ENCODE assay signal across 1 cellular context in the genomic region with DNA sequence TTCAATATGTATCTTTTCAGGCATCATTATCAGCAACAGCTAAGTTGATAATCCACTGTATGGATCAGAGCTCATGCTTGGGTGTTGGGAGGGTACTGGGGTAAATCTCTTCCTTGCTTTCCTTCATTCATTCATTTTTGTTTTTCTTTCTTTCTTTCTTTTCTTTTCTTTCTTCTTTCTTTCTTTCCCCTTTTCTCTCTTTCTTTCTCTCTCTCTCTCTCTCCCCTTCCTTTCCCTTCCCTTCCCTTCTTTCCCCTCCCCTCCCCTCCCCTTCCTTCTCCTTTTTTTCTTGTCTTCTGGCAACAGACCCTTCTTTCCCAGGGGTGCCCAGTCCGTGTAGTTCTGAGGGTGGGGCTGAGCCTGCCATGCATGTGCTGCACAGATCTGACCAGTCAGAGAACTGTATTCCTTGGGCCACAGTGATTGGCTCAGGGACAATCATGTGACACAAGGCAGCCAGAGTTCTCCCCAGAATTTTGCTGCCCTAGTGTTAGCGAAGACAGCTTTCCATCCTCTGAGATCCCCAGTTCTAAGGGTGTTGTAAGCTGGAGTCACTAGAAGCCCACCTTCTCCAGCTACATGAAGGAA.
TF ChIP-seq lines count a peak whose summit lies in the region.

No MANE protein-coding gene starts in this region.

TF ChIP-seq in K562, 482 proteins besides CTCF, POLR2A, EP300 and RAD21 (continued from another document):
- TF ChIP-seq ZBTB49 (CRISPR knock-in tag; IDR thresholded peaks at IDR 0.05; ENCODE audit: borderline replicate concordance) = no peak
- TF ChIP-seq TAF7 (tag; IDR thresholded peaks at IDR 0.05) = no peak
- TF ChIP-seq ZNF282 (CRISPR knock-in tag; IDR thresholded peaks at IDR 0.05) = no peak
- no peak for TF ChIP-seq ZNF253 (CRISPR knock-in tag; conservative IDR thresholded peaks at IDR 0.05)
- TF ChIP-seq CSDE1 (IDR thresholded peaks at IDR 0.05) = no peak
- no peak for TF ChIP-seq CEBPZ (IDR thresholded peaks at IDR 0.05; ENCODE audit: borderline replicate concordance, low read depth, low read length)
- no peak for TF ChIP-seq CAMTA2 (CRISPR knock-in tag; conservative IDR thresholded peaks at IDR 0.05)
- no peak for TF ChIP-seq ZBTB34 (CRISPR knock-in tag; IDR thresholded peaks at IDR 0.05)
- TF ChIP-seq SMARCA5 (IDR thresholded peaks at IDR 0.05) = no peak
- TF ChIP-seq, protein P1, sequence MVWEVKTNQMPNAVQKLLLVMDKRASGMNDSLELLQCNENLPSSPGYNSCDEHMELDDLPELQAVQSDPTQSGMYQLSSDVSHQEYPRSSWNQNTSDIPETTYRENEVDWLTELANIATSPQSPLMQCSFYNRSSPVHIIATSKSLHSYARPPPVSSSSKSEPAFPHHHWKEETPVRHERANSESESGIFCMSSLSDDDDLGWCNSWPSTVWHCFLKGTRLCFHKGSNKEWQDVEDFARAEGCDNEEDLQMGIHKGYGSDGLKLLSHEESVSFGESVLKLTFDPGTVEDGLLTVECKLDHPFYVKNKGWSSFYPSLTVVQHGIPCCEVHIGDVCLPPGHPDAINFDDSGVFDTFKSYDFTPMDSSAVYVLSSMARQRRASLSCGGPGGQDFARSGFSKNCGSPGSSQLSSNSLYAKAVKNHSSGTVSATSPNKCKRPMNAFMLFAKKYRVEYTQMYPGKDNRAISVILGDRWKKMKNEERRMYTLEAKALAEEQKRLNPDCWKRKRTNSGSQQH (CRISPR knock-in tag; IDR thresholded peaks at IDR 0.05) = peak; percentile 63; the same call in 1 of the 2 replicates
- TF ChIP-seq, protein P2, sequence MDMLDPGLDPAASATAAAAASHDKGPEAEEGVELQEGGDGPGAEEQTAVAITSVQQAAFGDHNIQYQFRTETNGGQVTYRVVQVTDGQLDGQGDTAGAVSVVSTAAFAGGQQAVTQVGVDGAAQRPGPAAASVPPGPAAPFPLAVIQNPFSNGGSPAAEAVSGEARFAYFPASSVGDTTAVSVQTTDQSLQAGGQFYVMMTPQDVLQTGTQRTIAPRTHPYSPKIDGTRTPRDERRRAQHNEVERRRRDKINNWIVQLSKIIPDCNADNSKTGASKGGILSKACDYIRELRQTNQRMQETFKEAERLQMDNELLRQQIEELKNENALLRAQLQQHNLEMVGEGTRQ (CRISPR knock-in tag; IDR thresholded peaks at IDR 0.05) = peak; percentile 77
- no peak for TF ChIP-seq SMARCB1 (IDR thresholded peaks at IDR 0.05; ENCODE audit: insufficient read length, low read depth)
- TF ChIP-seq L3MBTL2 (IDR thresholded peaks at IDR 0.05) = peak; percentile 57
- TF ChIP-seq, protein P3, sequence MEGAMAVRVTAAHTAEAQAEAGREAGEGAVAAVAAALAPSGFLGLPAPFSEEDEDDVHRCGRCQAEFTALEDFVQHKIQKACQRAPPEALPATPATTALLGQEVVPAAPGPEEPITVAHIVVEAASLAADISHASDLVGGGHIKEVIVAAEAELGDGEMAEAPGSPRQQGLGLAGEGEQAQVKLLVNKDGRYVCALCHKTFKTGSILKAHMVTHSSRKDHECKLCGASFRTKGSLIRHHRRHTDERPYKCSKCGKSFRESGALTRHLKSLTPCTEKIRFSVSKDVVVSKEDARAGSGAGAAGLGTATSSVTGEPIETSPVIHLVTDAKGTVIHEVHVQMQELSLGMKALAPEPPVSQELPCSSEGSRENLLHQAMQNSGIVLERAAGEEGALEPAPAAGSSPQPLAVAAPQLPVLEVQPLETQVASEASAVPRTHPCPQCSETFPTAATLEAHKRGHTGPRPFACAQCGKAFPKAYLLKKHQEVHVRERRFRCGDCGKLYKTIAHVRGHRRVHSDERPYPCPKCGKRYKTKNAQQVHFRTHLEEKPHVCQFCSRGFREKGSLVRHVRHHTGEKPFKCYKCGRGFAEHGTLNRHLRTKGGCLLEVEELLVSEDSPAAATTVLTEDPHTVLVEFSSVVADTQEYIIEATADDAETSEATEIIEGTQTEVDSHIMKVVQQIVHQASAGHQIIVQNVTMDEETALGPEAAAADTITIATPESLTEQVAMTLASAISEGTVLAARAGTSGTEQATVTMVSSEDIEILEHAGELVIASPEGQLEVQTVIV (CRISPR knock-in tag; IDR thresholded peaks at IDR 0.05; ENCODE audit: borderline replicate concordance) = no peak
- TF ChIP-seq MBD1 (CRISPR knock-in tag; IDR thresholded peaks at IDR 0.05) = no peak
- TF ChIP-seq MEF2D (tag; conservative IDR thresholded peaks at IDR 0.05; ENCODE audit: low read depth) = no peak
- TF ChIP-seq, protein P4, sequence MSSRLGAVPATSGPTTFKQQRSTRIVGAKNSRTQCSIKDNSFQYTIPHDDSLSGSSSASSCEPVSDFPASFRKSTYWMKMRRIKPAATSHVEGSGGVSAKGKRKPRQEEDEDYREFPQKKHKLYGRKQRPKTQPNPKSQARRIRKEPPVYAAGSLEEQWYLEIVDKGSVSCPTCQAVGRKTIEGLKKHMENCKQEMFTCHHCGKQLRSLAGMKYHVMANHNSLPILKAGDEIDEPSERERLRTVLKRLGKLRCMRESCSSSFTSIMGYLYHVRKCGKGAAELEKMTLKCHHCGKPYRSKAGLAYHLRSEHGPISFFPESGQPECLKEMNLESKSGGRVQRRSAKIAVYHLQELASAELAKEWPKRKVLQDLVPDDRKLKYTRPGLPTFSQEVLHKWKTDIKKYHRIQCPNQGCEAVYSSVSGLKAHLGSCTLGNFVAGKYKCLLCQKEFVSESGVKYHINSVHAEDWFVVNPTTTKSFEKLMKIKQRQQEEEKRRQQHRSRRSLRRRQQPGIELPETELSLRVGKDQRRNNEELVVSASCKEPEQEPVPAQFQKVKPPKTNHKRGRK (tag; IDR thresholded peaks at IDR 0.05) = peak; percentile 97
